In genomic region chr14:89855961-89856360, GRCh38 we compare ENCODE assay signal across 17 cellular contexts.
DNase-seq lines count a peak whose midpoint lies in the region; ATAC-seq and TF ChIP-seq lines count a peak whose summit lies in the region.
"Had no signal": no experiment of that assay in that cellular context is flagged by ENCODE, and none has a peak within 500 bp of the region (broad histone marks: within the 10 kb centered on the region; RNA-seq: fewer than 3 reads in every experiment).

No MANE protein-coding gene starts in this region.

- in situ Hi-C loops in astrocyte of the cerebellum (cut with HindIII; ENCODE audit: low sequenced_read_pairs), result no loop called here

- intact Hi-C loops in sciatic nerve (cut with DNase I), result no loop called here

- peak overlapping the region; percentile 68 for H3K4me3 Mint-ChIP-seq in HFFc6
- H3K4me3 Mint-ChIP-seq: activated T-helper 17 cell treated with anti-CD3 and anti-CD28 coated beads, Interleukin-2, amount 50 U/mL, for 72 hours; brain; T-helper 1 cell treated with Interleukin-12 subunit alpha and Interleukin-12 subunit beta and Interleukin-4 antibody, amounts not matched to agents 30 μg/mL and 1 μg/mL, for 36 hours had no signal

- DNase-seq in HFFc6 (peak; percentile 85), astrocyte of the cerebellum (ENCODE audit: low read depth) (peak; percentile 68), fibroblast of villous mesenchyme (ENCODE audit: low read depth) (peak; percentile 81), stromal cell of bone marrow (ENCODE audit: low read depth) (peak; percentile 83), sciatic nerve (ENCODE audit: low spot score) (no peak), retina (no peak), germinal center (ENCODE audit: low spot score) (no peak)
- DNase-seq: lower lobe of right lung; NCI-H1105 treated with DMSO at 0.1 percent for 48 hours; NCI-H510A; nucleus accumbens; stimulated activated CD4-positive, alpha-beta T cell treated with anti-CD3 and anti-CD28 coated beads, Interleukin-12 subunit alpha, Interleukin-12 subunit beta, amount 100 ng/mL, for 4 hours; thyroid gland had no signal

- peaks cover 48% of the 10 kb centered on the region for H3K4me1 Mint-ChIP-seq in HFFc6 (ENCODE audit: low read depth)
- H3K4me1 Mint-ChIP-seq: activated T-helper 17 cell treated with anti-CD3 and anti-CD28 coated beads, Interleukin-2, amount 50 U/mL, for 72 hours had no signal

- peaks cover 3% of the 10 kb centered on the region; the same call in 1 of the 2 replicates for H3K27me3 Mint-ChIP-seq in HFFc6 (ENCODE audit: insufficient read depth)
- H3K27me3 Mint-ChIP-seq: activated T-helper 17 cell treated with anti-CD3 and anti-CD28 coated beads, Interleukin-2, amount 50 U/mL, for 72 hours had no signal

- H3K9me3 Mint-ChIP-seq in HFFc6, result no peaks in the 10 kb centered on the region
- H3K9me3 Mint-ChIP-seq: activated T-helper 17 cell treated with anti-CD3 and anti-CD28 coated beads, Interleukin-2, amount 50 U/mL, for 72 hours; T-helper 1 cell treated with Interleukin-12 subunit alpha and Interleukin-12 subunit beta and Interleukin-4 antibody, amounts not matched to agents 30 μg/mL and 1 μg/mL, for 36 hours had no signal

- H3K4me3 ChIP-seq in astrocyte of the cerebellum (ENCODE audit: low read depth, low read length) (no peak overlapping the region), fibroblast of villous mesenchyme (ENCODE audit: low read depth, low read length) (no peak overlapping the region)
- H3K4me3 ChIP-seq: lower lobe of right lung, thyroid gland had no signal

- H3K27ac Mint-ChIP-seq in HFFc6, result peak overlapping the region; percentile 95
- H3K27ac Mint-ChIP-seq: activated T-helper 17 cell treated with anti-CD3 and anti-CD28 coated beads, Interleukin-2, amount 50 U/mL, for 72 hours; T-helper 1 cell treated with Interleukin-12 subunit alpha and Interleukin-12 subunit beta and Interleukin-4 antibody, amounts not matched to agents 30 μg/mL and 1 μg/mL, for 36 hours had no signal

- peaks cover 2% of the 10 kb centered on the region for H3K36me3 Mint-ChIP-seq in HFFc6 (ENCODE audit: low read depth)
- H3K36me3 Mint-ChIP-seq: brain had no signal

- TF ChIP-seq CTCF in HFFc6 (IDR thresholded peaks at IDR 0.05), result no peak
- TF ChIP-seq CTCF in astrocyte of the cerebellum (IDR thresholded peaks at IDR 0.05; ENCODE audit: low read depth, low read length, missing control alignments), result no peak
- no peak for TF ChIP-seq CTCF in fibroblast of villous mesenchyme (IDR thresholded peaks at IDR 0.05; ENCODE audit: insufficient read depth, low read depth, low read length)

- ATAC-seq in HG03439 (IDR thresholded peaks at IDR 0.05; ENCODE audit: unreplicated experiment) (no peak), sciatic nerve (no peak)
- ATAC-seq: activated T-helper 17 cell treated with anti-CD3 and anti-CD28 coated beads, Interleukin-2, amount 50 U/mL, for 72 hours; lower lobe of right lung had no signal

Comparison
In these comparisons a context has a peak if more than half of its experiments do, and no peak if none do; other contexts are left out.
1. DNase-seq: peak in HFFc6 (single experiment), astrocyte of the cerebellum (single experiment), fibroblast of villous mesenchyme (single experiment) and stromal cell of bone marrow (single experiment); none in sciatic nerve (single experiment), retina (single experiment) and germinal center (single experiment).